Comparison of ENCODE assay signal across 36 cellular contexts in the genomic region with DNA sequence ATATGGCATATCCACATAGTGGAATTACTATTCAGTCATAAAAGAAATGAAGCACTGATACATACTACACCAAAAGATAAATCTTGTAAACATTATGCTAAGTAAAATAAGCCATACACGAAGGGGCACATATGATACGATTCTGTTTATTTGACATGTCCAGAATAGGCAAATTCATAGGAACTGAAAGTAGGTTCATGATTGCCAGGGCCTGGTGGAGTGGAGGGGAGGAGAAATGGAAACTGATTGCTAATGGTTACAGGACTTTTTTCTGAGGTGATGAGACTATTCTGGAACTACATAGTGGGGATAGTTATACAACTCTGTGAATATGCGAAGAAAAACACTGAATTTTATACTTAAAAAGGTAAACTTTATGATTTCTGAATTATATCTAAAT.
DNase-seq lines count a peak whose midpoint lies in the region; ATAC-seq and TF ChIP-seq lines count a peak whose summit lies in the region.
"Had no signal": no experiment of that assay in that cellular context is flagged by ENCODE, and none has a peak within 500 bp of the region (broad histone marks: within the 10 kb centered on the region; RNA-seq: fewer than 3 reads in every experiment).

No MANE protein-coding gene starts in this region.

- no peaks in the 10 kb centered on the region for H3K4me1 ChIP-seq in body of pancreas
- H3K4me1 ChIP-seq: pancreas, Peyer's patch, right atrium auricular region, vagina had no signal

- intact Hi-C loops in body of pancreas (cut with DNase I), result no loop called here

- H3K27ac ChIP-seq in body of pancreas, result no peak overlapping the region
- H3K27ac ChIP-seq: 22Rv1, gastroesophageal sphincter, pancreas, Peyer's patch, right atrium auricular region, vagina had no signal

- peaks cover 52% of the 10 kb centered on the region for H3K27me3 Mint-ChIP-seq in T-helper 2 cell treated with Interferon-gamma antibody and Interleukin-4, amounts not matched to agents 5 μg/mL and 100 μg/mL, for 36 hours (ENCODE audit: low read depth)

- H3K4me1 Mint-ChIP-seq in T-helper 2 cell treated with Interferon-gamma antibody and Interleukin-4, amounts not matched to agents 5 μg/mL and 100 μg/mL, for 36 hours (ENCODE audit: low read depth), result peaks cover 19% of the 10 kb centered on the region
- H3K4me1 Mint-ChIP-seq: CD14-positive monocyte, immature natural killer cell, neural crest cell had no signal

- H3K27me3 ChIP-seq in body of pancreas, result no peaks in the 10 kb centered on the region
- H3K27me3 ChIP-seq: gastroesophageal sphincter, pancreas, Peyer's patch, right atrium auricular region, vagina had no signal

- H3K4me3 Mint-ChIP-seq in T-helper 2 cell treated with Interferon-gamma antibody and Interleukin-4, amounts not matched to agents 5 μg/mL and 100 μg/mL, for 36 hours, result no peak overlapping the region
- H3K4me3 Mint-ChIP-seq: activated naive CD8-positive, alpha-beta T cell treated with anti-CD3 and anti-CD28 coated beads for 36 hours; CD14-positive monocyte; immature natural killer cell; neural crest cell; stimulated activated naive CD8-positive, alpha-beta T cell treated with anti-CD3 and anti-CD28 coated beads, Interleukin-15, amount 100 ng/mL, for 72 hours had no signal

- no peak overlapping the region for H3K4me3 ChIP-seq in GM12865 (ENCODE audit: low read depth, low read length)
- no peak overlapping the region for H3K4me3 ChIP-seq in body of pancreas
- H3K4me3 ChIP-seq: gastroesophageal sphincter, HAP-1, pancreas, Peyer's patch, right atrium auricular region, smooth muscle cell, vagina had no signal

- 57 to 67% methylated on average over 3 of the region's 3 CpGs for WGBS in body of pancreas, 2 donors

- H3K27ac Mint-ChIP-seq in T-helper 2 cell treated with Interferon-gamma antibody and Interleukin-4, amounts not matched to agents 5 μg/mL and 100 μg/mL, for 36 hours, result no peak overlapping the region
- H3K27ac Mint-ChIP-seq: activated naive CD8-positive, alpha-beta T cell treated with anti-CD3 and anti-CD28 coated beads for 36 hours; immature natural killer cell; stimulated activated naive CD8-positive, alpha-beta T cell treated with anti-CD3 and anti-CD28 coated beads, Interleukin-15, amount 100 ng/mL, for 72 hours had no signal

- H3K36me3 Mint-ChIP-seq in T-helper 2 cell treated with Interferon-gamma antibody and Interleukin-4, amounts not matched to agents 5 μg/mL and 100 μg/mL, for 36 hours (ENCODE audit: low read depth), result no peaks in the 10 kb centered on the region
- H3K36me3 Mint-ChIP-seq: activated naive CD8-positive, alpha-beta T cell treated with anti-CD3 and anti-CD28 coated beads for 36 hours; CD14-positive monocyte; immature natural killer cell had no signal

- DNase-seq in GM12865 (ENCODE audit: low read depth) (peak; percentile 23), body of pancreas (no peak), NCI-H2029 treated with DMSO at 0.1 percent for 48 hours (lab: John Stamatoyannopoulos, UW) (no peak), T1000 (lab: John Stamatoyannopoulos, UW) (no peak)
- DNase-seq in T-helper 2 cell treated with Interferon-gamma antibody and Interleukin-4, amounts not matched to agents 5 μg/mL and 100 μg/mL, for 36 hours (ENCODE audit: low spot score), result no peak
- DNase-seq: activated CD4-positive, alpha-beta T cell treated with anti-CD3 and anti-CD28 coated beads for 1 hour; activated effector memory CD4-positive, alpha-beta T cell treated with anti-CD3 and anti-CD28 coated beads, Interleukin-2, amount 50 U/mL, for 16 hours; activated naive CD8-positive, alpha-beta T cell treated with anti-CD3 and anti-CD28 coated beads for 36 hours; central memory CD4-positive, alpha-beta T cell; dermis blood vessel endothelial cell; DMS79 treated with DMSO at 0.1 percent for 48 hours; GF-D8; hypothalamus; immature natural killer cell; IMR-90; left colon; mammary epithelial cell; NCI-H1048; NCI-H187; NCI-H526 treated with DMSO at 0.1 percent for 48 hours; pancreas; Peyer's patch; stimulated activated CD4-positive, alpha-beta T cell treated with anti-CD3 and anti-CD28 coated beads, Interleukin-1b, Interleukin-23, amount 100 ng/mL, for 48 hours; stimulated activated CD8-positive, alpha-beta memory T cell treated with anti-CD3 and anti-CD28 coated beads, Interleukin-4, amount 100 ng/mL, for 48 hours; stimulated activated naive CD8-positive, alpha-beta T cell treated with anti-CD3 and anti-CD28 coated beads, Interleukin-15, amount 100 ng/mL, for 72 hours had no signal

- TF ChIP-seq CTCF in GM12865 (IDR thresholded peaks at IDR 0.05; ENCODE audit: insufficient read depth, low read depth, low read length, missing control alignments), result no peak
- TF ChIP-seq CTCF in body of pancreas (IDR thresholded peaks at IDR 0.05), result no peak

- TF ChIP-seq POLR2A in body of pancreas (IDR thresholded peaks at IDR 0.05), result no peak

- ATAC-seq in GM19351 (IDR thresholded peaks at IDR 0.05; ENCODE audit: unreplicated experiment) (peak; percentile 49), GM21717 (IDR thresholded peaks at IDR 0.05; ENCODE audit: unreplicated experiment) (peak; percentile 81), HG03460 (IDR thresholded peaks at IDR 0.05; ENCODE audit: unreplicated experiment) (peak; percentile 66), body of pancreas (no peak)
- ATAC-seq: gastroesophageal sphincter; left colon; pancreas; stimulated activated naive CD8-positive, alpha-beta T cell treated with anti-CD3 and anti-CD28 coated beads, Interleukin-15, amount 100 ng/mL, for 72 hours had no signal

- H3K9me3 Mint-ChIP-seq in T-helper 2 cell treated with Interferon-gamma antibody and Interleukin-4, amounts not matched to agents 5 μg/mL and 100 μg/mL, for 36 hours, result no peaks in the 10 kb centered on the region
- H3K9me3 Mint-ChIP-seq: activated naive CD8-positive, alpha-beta T cell treated with anti-CD3 and anti-CD28 coated beads for 36 hours; CD14-positive monocyte; neural crest cell; stimulated activated naive CD8-positive, alpha-beta T cell treated with anti-CD3 and anti-CD28 coated beads, Interleukin-15, amount 100 ng/mL, for 72 hours had no signal

- no peaks in the 10 kb centered on the region for H3K36me3 ChIP-seq in body of pancreas (replicated peaks in 1 of 2; ENCODE audit: insufficient read depth in 1 of 2, low read depth in 2 of 2)
- H3K36me3 ChIP-seq: gastroesophageal sphincter, HAP-1, pancreas, Peyer's patch, right atrium auricular region, vagina had no signal

- no peaks in the 10 kb centered on the region for H3K9me3 ChIP-seq in body of pancreas
- H3K9me3 ChIP-seq: gastroesophageal sphincter, HAP-1, pancreas, Peyer's patch, right atrium auricular region, vagina had no signal
